1 cellular context compared by ENCODE assay signal in genomic region chr12:96471368-96472040, GRCh38.
TF ChIP-seq lines count a peak whose summit lies in the region.

No MANE protein-coding gene starts in this region.

TF ChIP-seq in H1, 55 proteins besides CTCF, POLR2A, EP300 and RAD21:
- TF ChIP-seq RBBP5 (IDR thresholded peaks at IDR 0.05; ENCODE audit: borderline replicate concordance, low read depth, low read length) = no peak
- TF ChIP-seq HDAC6 (IDR thresholded peaks at IDR 0.05; ENCODE audit: low read depth, low read length) = no peak
- no peak for TF ChIP-seq YY1 (IDR thresholded peaks at IDR 0.05; ENCODE audit: low read depth, low read length)
